In genomic region chr17:2892305-2892971, GRCh38 we compare ENCODE assay signal across 8 cellular contexts.
DNase-seq lines count a peak whose midpoint lies in the region; ATAC-seq, FAIRE-seq and TF ChIP-seq lines count a peak whose summit lies in the region.

No MANE protein-coding gene starts in this region.

- H3K79me2 ChIP-seq in PC-3 (ENCODE audit: low read length): peaks cover 4% of the 10 kb centered on the region; the same call in 1 of the 2 replicates

- H3K4me2 ChIP-seq in PC-3 (ENCODE audit: low read length): peak overlapping the region; percentile 65

- no peaks in the 10 kb centered on the region for H4K20me1 ChIP-seq in PC-3 (ENCODE audit: low read length)

- no peaks in the 10 kb centered on the region for H3K9me2 ChIP-seq in PC-3 (replicated peaks; ENCODE audit: low read length)

- H3F3A ChIP-seq in PC-3 (ENCODE audit: low read length, unreplicated experiment): no peaks in the 10 kb centered on the region

- H3K27me3 ChIP-seq in PC-3 (ENCODE audit: low read length): no peaks in the 10 kb centered on the region
- no peaks in the 10 kb centered on the region for H3K27me3 ChIP-seq in small intestine (ENCODE audit: control insufficient read depth in 2 of 2, insufficient read depth in 2 of 2, low read length in 2 of 2)

- peaks cover 39% of the 10 kb centered on the region for H3K4me1 ChIP-seq in PC-3 (ENCODE audit: insufficient read depth, low read length)
- H3K4me1 ChIP-seq in small intestine (ENCODE audit: control insufficient read depth in 2 of 2, insufficient read depth in 1 of 2, low read depth in 1 of 2, low read length in 1 of 2): no peaks in the 10 kb centered on the region

- FAIRE-seq in small intestine (lab: Jason Lieb, UNC): no peak

- H3K36me3 ChIP-seq in PC-3 (ENCODE audit: low read depth, low read length) (no peaks in the 10 kb centered on the region), small intestine (ENCODE audit: control insufficient read depth in 2 of 2, insufficient read depth in 2 of 2, low read length in 2 of 2) (no peaks in the 10 kb centered on the region)

- WGBS in small intestine, 3 donors: 40 to 61% (median 61%) methylated on average over 8 of the region's 8 CpGs

- H3K4me3 ChIP-seq in PC-3 (ENCODE audit: low read length): no peak overlapping the region
- H3K4me3 ChIP-seq in small intestine (ENCODE audit: low read depth in 1 of 2, low read length in 2 of 2): no peak overlapping the region

- CTCF ChIA-PET in activated CD4-positive, alpha-beta memory T cell treated with anti-CD3 and anti-CD28 coated beads for 36 hours (lab: Charles Lee): no interaction called here
- CTCF ChIA-PET in activated CD4-positive, alpha-beta memory T cell treated with anti-CD3 and anti-CD28 coated beads, Interleukin-2, amount 10 ng/mL, durations not matched to agents 7 days and 5 days (lab: Charles Lee): no interaction called here
- CTCF ChIA-PET in PC-3 (lab: Charles Lee): no interaction called here

- peaks cover 10% of the 10 kb centered on the region for H3K4me1 Mint-ChIP-seq in activated CD4-positive, alpha-beta memory T cell treated with anti-CD3 and anti-CD28 coated beads for 36 hours (ENCODE audit: low read depth)
- H3K4me1 Mint-ChIP-seq in activated CD4-positive, alpha-beta memory T cell treated with anti-CD3 and anti-CD28 coated beads, Interleukin-2, amount 10 ng/mL, durations not matched to agents 7 days and 5 days: peaks cover 9% of the 10 kb centered on the region

- ATAC-seq in PC-3 (peak; percentile 93), HG02970 (IDR thresholded peaks at IDR 0.05; ENCODE audit: low FRiP score, unreplicated experiment) (no peak)

- H3K4me3 Mint-ChIP-seq in activated CD4-positive, alpha-beta memory T cell treated with anti-CD3 and anti-CD28 coated beads for 36 hours: no peak overlapping the region
- no peak overlapping the region for H3K4me3 Mint-ChIP-seq in activated CD4-positive, alpha-beta memory T cell treated with anti-CD3 and anti-CD28 coated beads, Interleukin-2, amount 10 ng/mL, durations not matched to agents 7 days and 5 days

- no peak for TF ChIP-seq CTCF in PC-3 (conservative IDR thresholded peaks at IDR 0.05; ENCODE audit: low read depth, low read length)

- no peaks in the 10 kb centered on the region for H3K9me3 Mint-ChIP-seq in activated CD4-positive, alpha-beta memory T cell treated with anti-CD3 and anti-CD28 coated beads for 36 hours
- no peaks in the 10 kb centered on the region for H3K9me3 Mint-ChIP-seq in activated CD4-positive, alpha-beta memory T cell treated with anti-CD3 and anti-CD28 coated beads, Interleukin-2, amount 10 ng/mL, durations not matched to agents 7 days and 5 days

- peak overlapping the region; percentile 69 for H3K9ac ChIP-seq in PC-3 (ENCODE audit: low read length)

- H3K9me3 ChIP-seq in PC-3 (ENCODE audit: low read length) (no peaks in the 10 kb centered on the region), small intestine (ENCODE audit: control insufficient read depth, low read depth) (no peaks in the 10 kb centered on the region)

- H3K27ac ChIP-seq in PC-3 (ENCODE audit: low read length): peak overlapping the region; percentile 92
- peak overlapping the region in 1 of 2 donors; percentile 2 for H3K27ac ChIP-seq in small intestine (ENCODE audit: low read depth in 1 of 2, low read length in 1 of 2)

- BruUV-seq in PC-3 (replicated peaks; lab: Mats Ljungman, UMichigan): no TSS peak

- no peak overlapping the region for H2AFZ ChIP-seq in PC-3 (ENCODE audit: low read length)

- H3K27ac Mint-ChIP-seq in activated CD4-positive, alpha-beta memory T cell treated with anti-CD3 and anti-CD28 coated beads for 36 hours: no peak overlapping the region
- H3K27ac Mint-ChIP-seq in activated CD4-positive, alpha-beta memory T cell treated with anti-CD3 and anti-CD28 coated beads, Interleukin-2, amount 10 ng/mL, durations not matched to agents 7 days and 5 days: no peak overlapping the region

- POLR2A ChIA-PET in activated CD4-positive, alpha-beta memory T cell treated with anti-CD3 and anti-CD28 coated beads for 36 hours (lab: Charles Lee): interaction anchor here (0.8 to 0.9 kb wide), 2 partner anchors 15 to 45 kb away, joined by 3 to 4 read pairs; no protein-coding TSS in a partner anchor
- POLR2A ChIA-PET in activated CD4-positive, alpha-beta memory T cell treated with anti-CD3 and anti-CD28 coated beads, Interleukin-2, amount 10 ng/mL, durations not matched to agents 7 days and 5 days (lab: Charles Lee): no interaction called here
- POLR2A ChIA-PET in PC-3 (lab: Charles Lee; ENCODE audit: unreplicated experiment): interaction anchor here (0.7 kb wide), 1 partner anchor 57 kb away, joined by 4 read pairs; no protein-coding TSS in a partner anchor

- intact Hi-C loops in activated CD4-positive, alpha-beta memory T cell treated with anti-CD3 and anti-CD28 coated beads for 36 hours (cut with micrococcal nuclease): no loop called here
- intact Hi-C loops in PC-3 (cut with micrococcal nuclease): loop anchor here (5.0 kb wide), 2 partner anchors 40 to 65 kb away; no protein-coding TSS in a partner anchor

- peaks cover 5% of the 10 kb centered on the region for H3K36me3 Mint-ChIP-seq in activated CD4-positive, alpha-beta memory T cell treated with anti-CD3 and anti-CD28 coated beads for 36 hours
- no peaks in the 10 kb centered on the region for H3K36me3 Mint-ChIP-seq in activated CD4-positive, alpha-beta memory T cell treated with anti-CD3 and anti-CD28 coated beads, Interleukin-2, amount 10 ng/mL, durations not matched to agents 7 days and 5 days (ENCODE audit: low read depth)

- DNase-seq in activated CD4-positive, alpha-beta memory T cell treated with anti-CD3 and anti-CD28 coated beads for 36 hours: peak; percentile 40
- DNase-seq in activated CD4-positive, alpha-beta memory T cell treated with anti-CD3 and anti-CD28 coated beads, Interleukin-2, amount 10 ng/mL, durations not matched to agents 7 days and 5 days: no peak
- DNase-seq in PC-3 (peak; percentile 92), fibroblast of peridontal ligament (ENCODE audit: extremely low read depth) (peak; percentile 8), small intestine (peak; percentile 76), OCI-M2 (lab: John Stamatoyannopoulos, UW; ENCODE audit: unreplicated experiment) (no peak)
- DNase-seq in activated CD8-positive, alpha-beta memory T cell treated with anti-CD3 and anti-CD28 coated beads for 24 hours: no peak

- H3K27me3 Mint-ChIP-seq in activated CD4-positive, alpha-beta memory T cell treated with anti-CD3 and anti-CD28 coated beads for 36 hours: no peaks in the 10 kb centered on the region
- H3K27me3 Mint-ChIP-seq in activated CD4-positive, alpha-beta memory T cell treated with anti-CD3 and anti-CD28 coated beads, Interleukin-2, amount 10 ng/mL, durations not matched to agents 7 days and 5 days: no peaks in the 10 kb centered on the region

Comparison
In these comparisons a context has a peak if more than half of its experiments do, and no peak if none do; other contexts are left out.
1. DNase-seq: peak in activated CD4-positive, alpha-beta memory T cell treated with anti-CD3 and anti-CD28 coated beads for 36 hours (single experiment), PC-3 (single experiment), fibroblast of peridontal ligament (single experiment) and small intestine (single experiment); none in activated CD4-positive, alpha-beta memory T cell treated with anti-CD3 and anti-CD28 coated beads, Interleukin-2, amount 10 ng/mL, durations not matched to agents 7 days and 5 days (single experiment), OCI-M2 (single experiment) and activated CD8-positive, alpha-beta memory T cell treated with anti-CD3 and anti-CD28 coated beads for 24 hours (single experiment).